In genomic region chr1:51520700-51521248, GRCh38 we compare ENCODE assay signal across 11 cellular contexts. TPM values are rescaled to one million over a fixed set of nuclear protein-coding genes. Genes with fewer than 3 reads are reported as not detected.
DNase-seq lines count a peak whose midpoint lies in the region; ATAC-seq, FAIRE-seq and TF ChIP-seq lines count a peak whose summit lies in the region.
"Had no signal": no experiment of that assay in that cellular context is flagged by ENCODE, and none has a peak within 500 bp of the region (broad histone marks: within the 10 kb centered on the region; RNA-seq: fewer than 3 reads in every experiment).

No MANE protein-coding gene starts in this region.

- peak overlapping the region; percentile 0 for H3K27ac ChIP-seq in keratinocyte (ENCODE audit: control insufficient read depth, insufficient read depth, low read length)
- peak overlapping the region in 3 of 4 donors; percentile 9 to 98 (median 36) for H3K27ac ChIP-seq in upper lobe of left lung
- H3K27ac ChIP-seq: HL-60 had no signal

- FAIRE-seq in keratinocyte (lab: Jason Lieb, UNC), result no peak

- H3K4me2 ChIP-seq in keratinocyte (ENCODE audit: control insufficient read depth, extremely low read depth, insufficient read depth, low read depth, low read length), result no peak overlapping the region

- no peak overlapping the region for H3K4me3 Mint-ChIP-seq in activated CD8-positive, alpha-beta T cell treated with anti-CD3 and anti-CD28 coated beads, Interleukin-2, amount 10 ng/mL, durations not matched to agents 7 days and 5 days

- no peak overlapping the region for H3K4me3 ChIP-seq in keratinocyte (ENCODE audit: control insufficient read depth in 2 of 3, extremely low read depth in 1 of 3, insufficient read depth in 2 of 3, low read depth in 1 of 3, low read length in 3 of 3)
- H3K4me3 ChIP-seq in upper lobe of left lung, result no peak overlapping the region

- dilution Hi-C loops in keratinocyte (cut with MboI; ENCODE audit: extremely low pct_ligation_motif_present, low sequenced_read_pairs), result no loop called here

- H3K27me3 ChIP-seq in keratinocyte (ENCODE audit: control insufficient read depth, extremely low read depth, insufficient read depth, low read length), result no peaks in the 10 kb centered on the region
- no peaks in the 10 kb centered on the region for H3K27me3 ChIP-seq in upper lobe of left lung

- DNase-seq in activated gamma-delta T cell treated with anti-CD3 and anti-CD28 coated beads, Interleukin-2, amount 50 U/mL, for 16 hours (ENCODE audit: low read depth), result peak; percentile 3
- no peak for DNase-seq in activated gamma-delta T cell (lab: John Stamatoyannopoulos, UW)
- no peak for DNase-seq in activated CD8-positive, alpha-beta T cell treated with anti-CD3 and anti-CD28 coated beads, Interleukin-2, amount 10 ng/mL, durations not matched to agents 7 days and 5 days
- no peak for DNase-seq in keratinocyte (ENCODE audit: low read depth, low spot score)
- no peak for DNase-seq in upper lobe of left lung
- no peak for DNase-seq in NCI-H2029 treated with DMSO at 0.1 percent for 48 hours (lab: John Stamatoyannopoulos, UW)
- no peak for DNase-seq in activated effector memory CD4-positive, alpha-beta T cell treated with anti-CD3 and anti-CD28 coated beads, Interleukin-2, amount 50 U/mL, for 16 hours
- no peak for DNase-seq in SIG-M5 (lab: John Stamatoyannopoulos, UW)
- DNase-seq: DND-41; NK-92 treated with Interleukin-12 subunit alpha and Interleukin-12 subunit beta, amount 100 ng/mL, for 24 hours had no signal

- H3K4me1 Mint-ChIP-seq in activated CD8-positive, alpha-beta T cell treated with anti-CD3 and anti-CD28 coated beads, Interleukin-2, amount 10 ng/mL, durations not matched to agents 7 days and 5 days (ENCODE audit: low read depth), result peaks cover 40% of the 10 kb centered on the region

- no peak for TF ChIP-seq POLR2A in upper lobe of left lung (IDR thresholded peaks at IDR 0.05)

- POLR2A ChIA-PET in activated CD8-positive, alpha-beta T cell treated with anti-CD3 and anti-CD28 coated beads, Interleukin-2, amount 10 ng/mL, durations not matched to agents 7 days and 5 days (lab: Charles Lee), result no interaction called here

- WGBS in upper lobe of left lung, 2 donors, result 43 to 51% methylated on average over 3 of the region's 3 CpGs

- no peaks in the 10 kb centered on the region for H3K9me1 ChIP-seq in keratinocyte (ENCODE audit: control insufficient read depth, extremely low read depth, insufficient read depth, low read length)

- peaks cover 28% of the 10 kb centered on the region for H3K79me2 ChIP-seq in keratinocyte (ENCODE audit: control insufficient read depth, insufficient read depth, low read length)

- peaks cover 3% of the 10 kb centered on the region for H3K36me3 Mint-ChIP-seq in activated CD8-positive, alpha-beta T cell treated with anti-CD3 and anti-CD28 coated beads, Interleukin-2, amount 10 ng/mL, durations not matched to agents 7 days and 5 days (ENCODE audit: low read depth)

- no peak for TF ChIP-seq CTCF in keratinocyte (optimal IDR thresholded peaks at IDR 0.05 in 1 of 3, IDR thresholded peaks at IDR 0.05 in 1 of 3, conservative IDR thresholded peaks at IDR 0.05 in 1 of 3; ENCODE audit: extremely low read depth in 1 of 3, insufficient read depth in 2 of 3, low read length in 3 of 3)
- no peak for TF ChIP-seq CTCF in upper lobe of left lung (IDR thresholded peaks at IDR 0.05)

- ATAC-seq in activated CD8-positive, alpha-beta T cell treated with anti-CD3 and anti-CD28 coated beads, Interleukin-2, amount 10 ng/mL, durations not matched to agents 7 days and 5 days, result no peak
- ATAC-seq in upper lobe of left lung (ENCODE audit: low FRiP score in 2 of 2), result no peak

- no peaks in the 10 kb centered on the region for H3K27me3 Mint-ChIP-seq in activated CD8-positive, alpha-beta T cell treated with anti-CD3 and anti-CD28 coated beads, Interleukin-2, amount 10 ng/mL, durations not matched to agents 7 days and 5 days (ENCODE audit: low read depth)

- TF ChIP-seq EP300 in upper lobe of left lung (IDR thresholded peaks at IDR 0.05), result no peak

- no peaks in the 10 kb centered on the region for H3K9me3 ChIP-seq in keratinocyte (ENCODE audit: control insufficient read depth, low read depth, low read length)
- no peaks in the 10 kb centered on the region for H3K9me3 ChIP-seq in upper lobe of left lung

- H3K9ac ChIP-seq in keratinocyte (ENCODE audit: control insufficient read depth, extremely low read depth, insufficient read depth, low read length), result no peak overlapping the region

- CTCF ChIA-PET in activated CD8-positive, alpha-beta T cell treated with anti-CD3 and anti-CD28 coated beads, Interleukin-2, amount 10 ng/mL, durations not matched to agents 7 days and 5 days (lab: Charles Lee), result interaction anchor here (1.2 to 3.6 kb wide), 2 partner anchors 14 to 48 kb away, joined by 3 to 20 read pairs; no protein-coding TSS in a partner anchor

- no peaks in the 10 kb centered on the region for H4K20me1 ChIP-seq in keratinocyte (ENCODE audit: control insufficient read depth, extremely low read depth, insufficient read depth, low read length)

- peaks cover 28% of the 10 kb centered on the region for H3K4me1 ChIP-seq in keratinocyte (ENCODE audit: control insufficient read depth, extremely low read depth, insufficient read depth, low read length)
- peaks cover 14 to 25% (median 19%) of the 10 kb centered on the region in 4 donors for H3K4me1 ChIP-seq in upper lobe of left lung

- no peak overlapping the region for H2AFZ ChIP-seq in keratinocyte (ENCODE audit: control insufficient read depth, low read length)

- no peaks in the 10 kb centered on the region for H3K36me3 ChIP-seq in keratinocyte (ENCODE audit: control insufficient read depth in 2 of 2, extremely low read depth in 1 of 2, insufficient read depth in 2 of 2, low read length in 2 of 2)
- H3K36me3 ChIP-seq in upper lobe of left lung, result no peaks in the 10 kb centered on the region

- no peaks in the 10 kb centered on the region for H3K9me3 Mint-ChIP-seq in activated CD8-positive, alpha-beta T cell treated with anti-CD3 and anti-CD28 coated beads, Interleukin-2, amount 10 ng/mL, durations not matched to agents 7 days and 5 days (ENCODE audit: insufficient read depth)

- H3K27ac Mint-ChIP-seq in activated CD8-positive, alpha-beta T cell treated with anti-CD3 and anti-CD28 coated beads, Interleukin-2, amount 10 ng/mL, durations not matched to agents 7 days and 5 days, result peak overlapping the region; percentile 14

RNA-seq across cellular contexts. Expression of gene EPS15, which starts 1.7 kb away (rescaled TPM):
- total RNA-seq in activated CD8-positive, alpha-beta T cell treated with anti-CD3 and anti-CD28 coated beads, Interleukin-2, amount 10 ng/mL, durations not matched to agents 7 days and 5 days, result 10 to 100 TPM; 57.2 to 58.4 TPM
- 19.4 to 35.3 TPM (median 33.2 TPM) in 3 replicates for polyA plus RNA-seq in keratinocyte
- polyA plus RNA-seq in keratinocyte (2011; ENCODE audit: low read depth), result 19.7 TPM
- polyA plus RNA-seq in keratinocyte (2011; cell fraction: cytosol; rRNA removed), result 18.5 and 34.7 TPM in 2 replicates
- polyA plus RNA-seq in keratinocyte (2011; cell fraction: nucleus; rRNA removed), result 21.6 and 29.4 TPM in 2 replicates
- 20.2 and 20.4 TPM in 2 replicates for polyA plus RNA-seq in keratinocyte (2012; ENCODE audit: low replicate concordance)
- 9.4 to 59.2 TPM (median 30.4 TPM) in 3 replicates for polyA minus RNA-seq in keratinocyte
- 37.0 TPM for polyA minus RNA-seq in keratinocyte (2011; cell fraction: cytosol; rRNA and poly(A)+ RNA removed)
- 20.6 and 38.0 TPM in 2 replicates for polyA minus RNA-seq in keratinocyte (2011; cell fraction: nucleus; rRNA and poly(A)+ RNA removed)
- total RNA-seq in upper lobe of left lung, result 100 to 1,000 TPM in 1 of 6 donors, 10 to 100 TPM in 5; 50.4 to 181 (median 73.3) TPM
